Comparison of ENCODE assay signal across 19 cellular contexts in the genomic region with DNA sequence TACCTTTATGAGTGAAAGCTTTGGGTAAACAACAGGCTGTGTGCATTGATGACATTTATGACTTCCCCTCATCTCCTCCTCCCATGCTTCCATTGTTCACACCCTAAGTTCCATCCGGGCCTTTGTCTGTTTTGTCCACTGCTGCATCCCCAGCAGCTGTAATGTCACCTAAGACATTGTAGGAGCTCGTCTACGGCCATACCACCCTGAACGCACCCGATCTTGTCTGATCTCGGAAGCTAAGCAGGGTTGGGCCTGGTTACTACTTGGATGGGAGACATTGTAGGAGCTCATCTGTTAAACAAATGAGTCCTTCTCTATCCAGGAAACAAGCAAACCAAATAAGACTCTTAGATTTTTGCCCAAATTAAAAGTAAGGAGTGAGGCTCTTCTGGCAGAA. TPM values are rescaled to one million over a fixed set of nuclear protein-coding genes. Genes with fewer than 3 reads are reported as not detected.
"Had no signal": no experiment of that assay in that cellular context is flagged by ENCODE, and none has a peak within 500 bp of the region (broad histone marks: within the 10 kb centered on the region; RNA-seq: fewer than 3 reads in every experiment).

No MANE protein-coding gene starts in this region.

- H3K9me3 ChIP-seq: gastrocnemius medialis, ovary, sigmoid colon, stomach, testis, upper lobe of right lung had no signal

- H3K4me3 ChIP-seq: dorsolateral prefrontal cortex, gastrocnemius medialis, lung, neural progenitor cell, ovary, sigmoid colon, stomach, testis, upper lobe of right lung had no signal

- H3K27me3 ChIP-seq: dorsolateral prefrontal cortex, gastrocnemius medialis, neural progenitor cell, ovary, sigmoid colon, stomach, testis, upper lobe of right lung had no signal

- DNase-seq: activated CD4-positive, alpha-beta memory T cell treated with anti-CD3 and anti-CD28 coated beads, Interleukin-2, amount 10 ng/mL, durations not matched to agents 7 days and 5 days; activated CD4-positive, alpha-beta T cell treated with anti-CD3 and anti-CD28 coated beads for 4 hours; activated CD8-positive, alpha-beta memory T cell treated with anti-CD3 and anti-CD28 coated beads, Interleukin-2, amount 50 U/mL, for 4 hours; activated naive CD4-positive, alpha-beta T cell; dorsolateral prefrontal cortex; erythroblast; gastrocnemius medialis; midbrain; ovary; sigmoid colon; stimulated activated CD4-positive, alpha-beta T cell treated with anti-CD3 and anti-CD28 coated beads, Interleukin-1b, Interleukin-23, amount 100 ng/mL, for 48 hours; stomach; T-cell; testis; upper lobe of right lung had no signal

- H3K27ac Mint-ChIP-seq: activated CD4-positive, alpha-beta memory T cell treated with anti-CD3 and anti-CD28 coated beads, Interleukin-2, amount 10 ng/mL, durations not matched to agents 7 days and 5 days; neural progenitor cell; WTC11 had no signal

- ATAC-seq: gastrocnemius medialis, T-cell, upper lobe of right lung, WTC11 had no signal

- H3K36me3 ChIP-seq: gastrocnemius medialis, neural progenitor cell, ovary had no signal

- H3K27ac ChIP-seq: neural progenitor cell, ovary, sigmoid colon, stomach, testis, upper lobe of right lung had no signal

- H3K4me1 Mint-ChIP-seq: neural progenitor cell had no signal

- H3K4me1 ChIP-seq: neural progenitor cell, sigmoid colon, testis had no signal

- H3K9me3 Mint-ChIP-seq: activated CD4-positive, alpha-beta memory T cell treated with anti-CD3 and anti-CD28 coated beads, Interleukin-2, amount 10 ng/mL, durations not matched to agents 7 days and 5 days; neural progenitor cell; T-cell; WTC11 had no signal

- H3K27me3 Mint-ChIP-seq: activated CD4-positive, alpha-beta memory T cell treated with anti-CD3 and anti-CD28 coated beads, Interleukin-2, amount 10 ng/mL, durations not matched to agents 7 days and 5 days; T-cell had no signal

- H3K9ac ChIP-seq: neural progenitor cell had no signal

- H3K4me3 Mint-ChIP-seq: activated CD4-positive, alpha-beta memory T cell treated with anti-CD3 and anti-CD28 coated beads, Interleukin-2, amount 10 ng/mL, durations not matched to agents 7 days and 5 days; neural progenitor cell; T-cell; WTC11 had no signal

- H3K36me3 Mint-ChIP-seq: neural progenitor cell had no signal

RNA-seq across cellular contexts. Expression of a gene that starts 40.4 kb away (rescaled TPM):
- total RNA-seq: astrocyte, ovary had no signal
